ENCODE assay signal across 1 cellular context in the genomic region with DNA sequence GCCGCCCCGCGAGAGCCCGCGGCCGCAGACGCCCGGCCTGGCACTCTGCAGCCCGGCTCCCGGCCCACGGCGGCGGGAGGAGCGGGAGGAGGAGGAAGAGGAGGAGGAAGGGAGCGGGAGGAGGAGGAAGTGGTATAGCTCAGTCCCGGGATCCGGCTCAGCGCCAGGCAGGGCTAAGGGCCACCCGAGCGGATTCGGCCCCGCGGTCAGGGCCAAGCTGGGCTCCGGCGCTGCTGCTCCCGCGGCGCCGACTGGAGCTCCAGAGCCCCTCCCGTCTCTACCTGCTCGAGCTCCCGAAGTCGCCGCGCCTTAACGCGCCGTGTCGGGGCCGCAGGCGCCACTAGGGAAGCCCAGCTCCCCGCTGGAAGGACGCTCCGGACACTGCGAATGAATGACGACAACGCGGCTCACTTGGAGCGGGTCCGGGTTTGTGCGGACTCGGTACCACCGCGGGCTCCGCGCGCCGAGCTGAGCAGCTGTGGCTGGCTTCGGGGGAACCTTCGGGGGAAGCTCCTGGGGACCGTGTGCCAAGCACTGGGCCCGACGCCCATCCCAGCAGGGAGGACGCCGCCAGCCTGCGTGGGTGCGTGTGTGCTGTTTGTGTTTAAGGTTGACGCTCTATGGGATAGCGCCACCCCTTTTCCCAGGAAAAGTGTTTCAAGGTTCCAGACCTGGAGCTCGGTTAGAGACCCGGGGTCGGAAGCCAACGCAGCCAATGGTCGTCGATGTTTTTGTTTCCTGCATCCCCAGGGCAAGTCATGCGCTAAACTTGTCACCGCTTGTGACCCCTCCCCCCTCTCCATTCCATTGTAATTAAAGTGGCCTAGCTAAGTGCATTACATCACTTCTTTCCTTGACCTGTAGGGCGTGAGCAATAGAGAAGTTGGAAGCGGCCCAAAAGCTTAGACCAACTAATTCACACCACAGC.
TF ChIP-seq lines count a peak whose summit lies in the region.

A gene (minus strand): TSS at position 94 of the 928 bp plus-strand sequence. CDS start 340 bp downstream, outside the sequence.

TF ChIP-seq in HEK293, 187 proteins besides CTCF, POLR2A, EP300 and RAD21 (continued from another document):
- TF ChIP-seq ZNF174 (tag by site-specific recombination; IDR thresholded peaks at IDR 0.05) (no peak), ZFP3 (tag by site-specific recombination; IDR thresholded peaks at IDR 0.05; ENCODE audit: low read depth) (no peak), ZNF19 (tag by site-specific recombination; IDR thresholded peaks at IDR 0.05; ENCODE audit: low read depth) (no peak), ZNF2 (tag by site-specific recombination; IDR thresholded peaks at IDR 0.05) (peak; percentile 81), GLIS1 (tag by site-specific recombination; IDR thresholded peaks at IDR 0.05) (peak; percentile 75), ZEB2 (tag by site-specific recombination; IDR thresholded peaks at IDR 0.05) (peak; percentile 95), ZNF221 (tag by site-specific recombination; IDR thresholded peaks at IDR 0.05; ENCODE audit: borderline replicate concordance) (no peak), ZNF670 (tag by site-specific recombination; IDR thresholded peaks at IDR 0.05; ENCODE audit: low read depth) (no peak), ZBTB20 (tag by site-specific recombination; IDR thresholded peaks at IDR 0.05) (peak; percentile 74; the same call in 1 of the 2 replicates), MYNN (tag by site-specific recombination; IDR thresholded peaks at IDR 0.05; ENCODE audit: borderline replicate concordance) (no peak; the same call in 1 of the 2 replicates), ZFP69B (tag by site-specific recombination; IDR thresholded peaks at IDR 0.05) (peak; percentile 84), SP3 (tag by site-specific recombination; IDR thresholded peaks at IDR 0.05) (peak; percentile 37), EGR2 (tag by site-specific recombination; IDR thresholded peaks at IDR 0.05; ENCODE audit: low read depth) (peak; percentile 24; the same call in 1 of the 2 replicates), ZBTB48 (tag by site-specific recombination; IDR thresholded peaks at IDR 0.05) (peak; percentile 97), KLF8 (tag by site-specific recombination; IDR thresholded peaks at IDR 0.05) (peak; percentile 68; the same call in 1 of the 2 replicates), ZBTB7A (tag by site-specific recombination; IDR thresholded peaks at IDR 0.05; ENCODE audit: low read depth) (no peak)
- TF ChIP-seq, protein P1, sequence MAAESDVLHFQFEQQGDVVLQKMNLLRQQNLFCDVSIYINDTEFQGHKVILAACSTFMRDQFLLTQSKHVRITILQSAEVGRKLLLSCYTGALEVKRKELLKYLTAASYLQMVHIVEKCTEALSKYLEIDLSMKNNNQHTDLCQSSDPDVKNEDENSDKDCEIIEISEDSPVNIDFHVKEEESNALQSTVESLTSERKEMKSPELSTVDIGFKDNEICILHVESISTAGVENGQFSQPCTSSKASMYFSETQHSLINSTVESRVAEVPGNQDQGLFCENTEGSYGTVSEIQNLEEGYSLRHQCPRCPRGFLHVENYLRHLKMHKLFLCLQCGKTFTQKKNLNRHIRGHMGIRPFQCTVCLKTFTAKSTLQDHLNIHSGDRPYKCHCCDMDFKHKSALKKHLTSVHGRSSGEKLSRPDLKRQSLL (tag by site-specific recombination; IDR thresholded peaks at IDR 0.05) = peak; percentile 87
- TF ChIP-seq, protein P2, sequence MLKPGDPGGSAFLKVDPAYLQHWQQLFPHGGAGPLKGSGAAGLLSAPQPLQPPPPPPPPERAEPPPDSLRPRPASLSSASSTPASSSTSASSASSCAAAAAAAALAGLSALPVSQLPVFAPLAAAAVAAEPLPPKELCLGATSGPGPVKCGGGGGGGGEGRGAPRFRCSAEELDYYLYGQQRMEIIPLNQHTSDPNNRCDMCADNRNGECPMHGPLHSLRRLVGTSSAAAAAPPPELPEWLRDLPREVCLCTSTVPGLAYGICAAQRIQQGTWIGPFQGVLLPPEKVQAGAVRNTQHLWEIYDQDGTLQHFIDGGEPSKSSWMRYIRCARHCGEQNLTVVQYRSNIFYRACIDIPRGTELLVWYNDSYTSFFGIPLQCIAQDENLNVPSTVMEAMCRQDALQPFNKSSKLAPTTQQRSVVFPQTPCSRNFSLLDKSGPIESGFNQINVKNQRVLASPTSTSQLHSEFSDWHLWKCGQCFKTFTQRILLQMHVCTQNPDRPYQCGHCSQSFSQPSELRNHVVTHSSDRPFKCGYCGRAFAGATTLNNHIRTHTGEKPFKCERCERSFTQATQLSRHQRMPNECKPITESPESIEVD (tag by site-specific recombination; IDR thresholded peaks at IDR 0.05) = peak; percentile 85
- TF ChIP-seq, protein P3, sequence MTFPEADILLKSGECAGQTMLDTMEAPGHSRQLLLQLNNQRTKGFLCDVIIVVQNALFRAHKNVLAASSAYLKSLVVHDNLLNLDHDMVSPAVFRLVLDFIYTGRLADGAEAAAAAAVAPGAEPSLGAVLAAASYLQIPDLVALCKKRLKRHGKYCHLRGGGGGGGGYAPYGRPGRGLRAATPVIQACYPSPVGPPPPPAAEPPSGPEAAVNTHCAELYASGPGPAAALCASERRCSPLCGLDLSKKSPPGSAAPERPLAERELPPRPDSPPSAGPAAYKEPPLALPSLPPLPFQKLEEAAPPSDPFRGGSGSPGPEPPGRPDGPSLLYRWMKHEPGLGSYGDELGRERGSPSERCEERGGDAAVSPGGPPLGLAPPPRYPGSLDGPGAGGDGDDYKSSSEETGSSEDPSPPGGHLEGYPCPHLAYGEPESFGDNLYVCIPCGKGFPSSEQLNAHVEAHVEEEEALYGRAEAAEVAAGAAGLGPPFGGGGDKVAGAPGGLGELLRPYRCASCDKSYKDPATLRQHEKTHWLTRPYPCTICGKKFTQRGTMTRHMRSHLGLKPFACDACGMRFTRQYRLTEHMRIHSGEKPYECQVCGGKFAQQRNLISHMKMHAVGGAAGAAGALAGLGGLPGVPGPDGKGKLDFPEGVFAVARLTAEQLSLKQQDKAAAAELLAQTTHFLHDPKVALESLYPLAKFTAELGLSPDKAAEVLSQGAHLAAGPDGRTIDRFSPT (tag by site-specific recombination; IDR thresholded peaks at IDR 0.05) = peak; percentile 93
